Comparison of ENCODE assay signal across 30 cellular contexts in the genomic region with DNA sequence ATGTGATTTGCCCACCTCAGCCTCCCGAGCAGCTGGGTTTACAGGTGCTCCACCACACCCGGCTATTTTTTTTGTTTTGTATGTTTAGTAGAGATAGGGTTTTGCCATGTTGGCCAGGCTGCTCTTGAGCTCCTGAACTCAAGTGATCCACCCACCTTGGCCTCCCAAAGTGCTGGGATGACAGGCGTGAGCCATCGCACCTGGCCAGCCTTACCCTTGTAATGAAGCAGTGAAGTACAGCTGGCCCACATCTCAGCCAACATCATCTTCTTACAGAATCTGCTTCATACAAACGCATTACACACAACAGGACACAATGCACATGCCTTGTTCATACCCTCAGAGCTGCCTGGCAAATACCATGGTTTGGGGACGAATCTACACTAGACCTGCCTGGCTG.
"Had no signal": no experiment of that assay in that cellular context is flagged by ENCODE, and none has a peak within 500 bp of the region (broad histone marks: within the 10 kb centered on the region; RNA-seq: fewer than 3 reads in every experiment).

No MANE protein-coding gene starts in this region.

- H3K27me3 Mint-ChIP-seq: naive thymus-derived CD8-positive, alpha-beta T cell; stimulated activated naive B cell treated with anti-CD40 and anti-IgM and Interleukin-4, amounts not matched to agents 10 μg/mL and 1 μg/mL and 100 μg/mL, for 72 hours had no signal

- H2AFZ ChIP-seq: parathyroid adenoma had no signal

- H3K9ac ChIP-seq: parathyroid adenoma had no signal

- H3K4me3 ChIP-seq: lower lobe of right lung, right atrium auricular region, right lobe of liver, skin epidermis, stomach, suprapubic skin, thoracic aorta, tibial artery, upper lobe of right lung had no signal

- H3K4me1 ChIP-seq: lower lobe of right lung, parathyroid adenoma, right atrium auricular region, right lobe of liver, stomach, suprapubic skin, tibial artery, upper lobe of right lung had no signal

- DNase-seq: hippocampal formation; kidney glomerular epithelial cell; left cardiac atrium; left ventricle myocardium superior; lower lobe of right lung; mammary epithelial cell; mesenchymal stem cell; naive thymus-derived CD8-positive, alpha-beta T cell; nucleus accumbens; right lobe of liver; stimulated activated CD4-positive, alpha-beta T cell treated with anti-CD3 and anti-CD28 coated beads, Interleukin-12 subunit alpha, Interleukin-12 subunit beta, amount 100 ng/mL, for 4 hours; stimulated activated CD4-positive, alpha-beta T cell treated with anti-CD3 and anti-CD28 coated beads, Interleukin-15, amount 100 ng/mL, for 24 hours; stimulated activated CD4-positive, alpha-beta T cell treated with anti-CD3 and anti-CD28 coated beads, Interleukin-2, amount 100 ng/mL, for 24 hours; stimulated activated CD4-positive, alpha-beta T cell treated with anti-CD3 and anti-CD28 coated beads, Interleukin-4, amount 100 ng/mL, for 1 hour; stimulated activated naive B cell treated with anti-CD40 and anti-IgM and Interleukin-4, amounts not matched to agents 10 μg/mL and 1 μg/mL and 100 μg/mL, for 72 hours; stimulated activated naive CD8-positive, alpha-beta T cell treated with anti-CD3 and anti-CD28 coated beads, Interleukin-15, Interleukin-2, amounts not matched to agents 100 U/mL and 50 U/mL, for 24 hours; stomach; tibial artery; trophoblast cell; upper lobe of right lung had no signal

- H3K4me1 Mint-ChIP-seq: naive thymus-derived CD8-positive, alpha-beta T cell; nephron; neural crest cell; stimulated activated naive B cell treated with anti-CD40 and anti-IgM and Interleukin-4, amounts not matched to agents 10 μg/mL and 1 μg/mL and 100 μg/mL, for 72 hours had no signal

- H3K27ac Mint-ChIP-seq: naive thymus-derived CD8-positive, alpha-beta T cell; nephron; stimulated activated naive B cell treated with anti-CD40 and anti-IgM and Interleukin-4, amounts not matched to agents 10 μg/mL and 1 μg/mL and 100 μg/mL, for 72 hours had no signal

- H3K36me3 ChIP-seq: lower lobe of right lung, right atrium auricular region, right lobe of liver, suprapubic skin, upper lobe of right lung had no signal

- H3K79me2 ChIP-seq: parathyroid adenoma had no signal

- FAIRE-seq: keratinocyte, urothelium cell line had no signal

- H3K27me3 ChIP-seq: right atrium auricular region, right lobe of liver, stomach, suprapubic skin, tibial artery, upper lobe of right lung had no signal

- H3K4me3 Mint-ChIP-seq: naive thymus-derived CD8-positive, alpha-beta T cell; nephron; neural crest cell; stimulated activated naive B cell treated with anti-CD40 and anti-IgM and Interleukin-4, amounts not matched to agents 10 μg/mL and 1 μg/mL and 100 μg/mL, for 72 hours had no signal

- H3K27ac ChIP-seq: lower lobe of right lung, parathyroid adenoma, right atrium auricular region, right lobe of liver, skin epidermis, stomach, suprapubic skin, thoracic aorta, tibial artery, upper lobe of right lung had no signal

- ATAC-seq: left cardiac atrium; left lobe of liver; left ventricle myocardium superior; lower lobe of right lung; naive thymus-derived CD8-positive, alpha-beta T cell; right lobe of liver; stimulated activated naive B cell treated with anti-CD40 and anti-IgM and Interleukin-4, amounts not matched to agents 10 μg/mL and 1 μg/mL and 100 μg/mL, for 72 hours; stimulated activated naive CD8-positive, alpha-beta T cell treated with anti-CD3 and anti-CD28 coated beads, Interleukin-15, Interleukin-2, amounts not matched to agents 100 U/mL and 50 U/mL, for 24 hours; upper lobe of right lung had no signal
